ENCODE assay signal across 16 cellular contexts in genomic region chr3:40290396-40290795, GRCh38. TPM values are rescaled to one million over a fixed set of nuclear protein-coding genes. Genes with fewer than 3 reads are reported as not detected.
DNase-seq lines count a peak whose midpoint lies in the region; ATAC-seq and TF ChIP-seq lines count a peak whose summit lies in the region.
"Had no signal": no experiment of that assay in that cellular context is flagged by ENCODE, and none has a peak within 500 bp of the region (broad histone marks: within the 10 kb centered on the region; RNA-seq: fewer than 3 reads in every experiment).

No MANE protein-coding gene starts in this region.

- H3K27me3 Mint-ChIP-seq in activated T-cell treated with anti-CD3 and anti-CD28 coated beads, Interleukin-2, amount 50 U/mL, for 4 hours (ENCODE audit: low read depth), result no peaks in the 10 kb centered on the region

- peaks cover 7% of the 10 kb centered on the region for H3K4me1 Mint-ChIP-seq in activated T-cell treated with anti-CD3 and anti-CD28 coated beads, Interleukin-2, amount 50 U/mL, for 4 hours (ENCODE audit: low read depth)

- intact Hi-C loops in heart right ventricle (cut with DNase I), result no loop called here

- H3K4me2 ChIP-seq in smooth muscle cell, result no peak overlapping the region

- H3K27me3 ChIP-seq in heart right ventricle (no peaks in the 10 kb centered on the region), smooth muscle cell (ENCODE audit: low read depth) (no peaks in the 10 kb centered on the region)
- H3K27me3 ChIP-seq: SJSA1 had no signal

- H3K36me3 Mint-ChIP-seq in activated T-cell treated with anti-CD3 and anti-CD28 coated beads, Interleukin-2, amount 50 U/mL, for 4 hours (ENCODE audit: insufficient read depth), result peaks cover 12% of the 10 kb centered on the region

- H3K9me3 Mint-ChIP-seq in activated T-cell treated with anti-CD3 and anti-CD28 coated beads, Interleukin-2, amount 50 U/mL, for 4 hours, result peaks cover under 1% of the 10 kb centered on the region
- H3K9me3 Mint-ChIP-seq: neural crest cell had no signal

- WGBS in heart right ventricle, 2 donors, result 80 to 88% methylated on average over 6 of the region's 6 CpGs
- WGBS in smooth muscle cell (ENCODE audit: low lambda C conversion rate), result 96% methylated on average over 6 of the region's 6 CpGs

- H3K9me3 ChIP-seq in heart right ventricle (no peaks in the 10 kb centered on the region), smooth muscle cell (replicated peaks; ENCODE audit: low read depth) (no peaks in the 10 kb centered on the region)
- H3K9me3 ChIP-seq: SJSA1 had no signal

- peak; percentile 37 to 65 for ATAC-seq in activated T-cell treated with anti-CD3 and anti-CD28 coated beads, Interleukin-2, amount 50 U/mL, for 4 hours
- peak; percentile 70 to 91 (median 78) for ATAC-seq in heart right ventricle
- peak; percentile 57 for ATAC-seq in stimulated activated naive CD8-positive, alpha-beta T cell treated with anti-CD3 and anti-CD28 coated beads, Interleukin-15, Interleukin-2, amounts not matched to agents 100 U/mL and 50 U/mL, for 24 hours
- ATAC-seq: sciatic nerve had no signal

- DNase-seq in activated T-cell treated with anti-CD3 and anti-CD28 coated beads, Interleukin-2, amount 50 U/mL, for 4 hours, result no peak
- DNase-seq in activated T-cell treated with anti-CD3 and anti-CD28 coated beads, Interleukin-2, amount 50 U/mL, for 1 hour, result no peak
- peak; percentile 13 for DNase-seq in T-helper 9 cell
- peak; percentile 25 to 58 for DNase-seq in heart right ventricle
- DNase-seq in stimulated activated naive CD8-positive, alpha-beta T cell treated with anti-CD3 and anti-CD28 coated beads, Interleukin-15, Interleukin-2, amounts not matched to agents 100 U/mL and 50 U/mL, for 24 hours, result peak; percentile 9
- DNase-seq in NCI-H187 (lab: John Stamatoyannopoulos, UW), result no peak
- no peak for DNase-seq in smooth muscle cell (lab: John Stamatoyannopoulos, UW; ENCODE audit: unreplicated experiment)
- DNase-seq in NCI-H345 (lab: John Stamatoyannopoulos, UW), result no peak
- DNase-seq: amygdala, cortex of kidney, hypothalamus, NCI-H2107 had no signal

- H3K4me1 ChIP-seq in heart right ventricle, result peaks cover 2 to 46% (median 6%) of the 10 kb centered on the region in 9 donors
- H3K4me1 ChIP-seq in smooth muscle cell (ENCODE audit: low read depth), result peaks cover 8% of the 10 kb centered on the region
- H3K4me1 ChIP-seq: SJSA1 had no signal

- H2AFZ ChIP-seq in smooth muscle cell (ENCODE audit: low read depth), result no peak overlapping the region

- H3K9ac ChIP-seq in smooth muscle cell (ENCODE audit: low read depth), result no peak overlapping the region

- TF ChIP-seq CTCF in heart right ventricle (IDR thresholded peaks at IDR 0.05) (no peak), smooth muscle cell (IDR thresholded peaks at IDR 0.05; ENCODE audit: borderline replicate concordance, insufficient read depth, poor library complexity, severe bottlenecking) (no peak)

- no peaks in the 10 kb centered on the region for H4K20me1 ChIP-seq in smooth muscle cell (ENCODE audit: low read depth)

- H3K27ac ChIP-seq in heart right ventricle (peak overlapping the region; percentile 26 to 85 (median 76)), smooth muscle cell (ENCODE audit: low read depth) (no peak overlapping the region)
- H3K27ac ChIP-seq: SJSA1 had no signal

- H3K4me3 Mint-ChIP-seq in activated T-cell treated with anti-CD3 and anti-CD28 coated beads, Interleukin-2, amount 50 U/mL, for 4 hours, result peak overlapping the region; percentile 35
- H3K4me3 Mint-ChIP-seq: neural crest cell had no signal

- no peaks in the 10 kb centered on the region for H3K79me2 ChIP-seq in smooth muscle cell (ENCODE audit: low read depth)

- no peaks in the 10 kb centered on the region for H3F3A ChIP-seq in smooth muscle cell (ENCODE audit: low read depth)

- H3K36me3 ChIP-seq in heart right ventricle (peaks cover 0 to 2% (median 0%) of the 10 kb centered on the region in 9 donors), smooth muscle cell (ENCODE audit: low read depth) (no peaks in the 10 kb centered on the region)
- H3K36me3 ChIP-seq: SJSA1 had no signal

- peak overlapping the region in 1 of 10 donors; percentile 12 for H3K4me3 ChIP-seq in heart right ventricle
- H3K4me3 ChIP-seq in smooth muscle cell, result no peak overlapping the region
- H3K4me3 ChIP-seq: lung, SJSA1 had no signal

RNA-seq across cellular contexts. Expression of gene EIF1B, which starts 19.1 kb away (rescaled TPM):
- 10 to 100 TPM; 83.4 to 87.0 (median 83.5) TPM for total RNA-seq in activated T-cell treated with anti-CD3 and anti-CD28 coated beads, Interleukin-2, amount 50 U/mL, for 4 hours
- total RNA-seq in heart right ventricle (100 to 1,000 TPM; 203 to 381 (median 303) TPM), smooth muscle cell (36.9 and 46.8 TPM in 2 replicates)
- polyA plus RNA-seq in heart right ventricle (100 to 1,000 TPM; 111 to 202 TPM), smooth muscle cell (87.7 and 91.7 TPM in 2 replicates)

Comparison
In these comparisons a context has a peak if more than half of its experiments do, and no peak if none do; other contexts are left out.
1. DNase-seq: peak in T-helper 9 cell (single experiment), heart right ventricle (2 of 2) and stimulated activated naive CD8-positive, alpha-beta T cell treated with anti-CD3 and anti-CD28 coated beads, Interleukin-15, Interleukin-2, amounts not matched to agents 100 U/mL and 50 U/mL, for 24 hours (single experiment); none in activated T-cell treated with anti-CD3 and anti-CD28 coated beads, Interleukin-2, amount 50 U/mL, for 4 hours (single experiment), activated T-cell treated with anti-CD3 and anti-CD28 coated beads, Interleukin-2, amount 50 U/mL, for 1 hour (single experiment), NCI-H187 (0 of 2), smooth muscle cell (single experiment) and NCI-H345 (single experiment).
2. Peak in every context shown above with its lines, with median percentiles within 50 percentile points of each other: ATAC-seq.